Comparison of ENCODE assay signal across 1 cellular context in genomic region chr15:31346367-31347066, GRCh38.
TF ChIP-seq lines count a peak whose summit lies in the region.

No MANE protein-coding gene starts in this region.

TF ChIP-seq in GM23338, 12 proteins besides CTCF, POLR2A, EP300 and RAD21 (continued from another document):
- TF ChIP-seq ETS1 (IDR thresholded peaks at IDR 0.05) (no peak), STAT1 (IDR thresholded peaks at IDR 0.05; ENCODE audit: unreplicated experiment) (no peak)
